In the genomic region with DNA sequence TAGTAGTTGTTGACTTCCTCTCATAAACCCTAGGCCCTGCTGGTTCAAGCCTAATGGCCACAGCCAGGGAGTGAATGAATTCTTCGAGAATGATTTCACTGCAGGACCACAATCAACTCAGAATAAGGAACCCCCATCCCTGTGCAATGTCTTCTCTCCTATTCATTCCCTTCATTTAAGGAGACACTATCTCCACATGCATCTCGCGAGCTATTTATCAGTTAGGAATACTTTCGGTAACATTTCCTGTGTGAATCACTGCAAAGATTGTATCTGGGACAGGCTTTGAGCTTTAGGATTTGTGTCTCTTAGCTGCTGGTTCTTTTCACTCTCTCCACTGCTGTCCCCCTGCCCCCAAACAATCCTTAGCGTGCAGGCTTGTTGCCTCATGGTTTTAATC, we compare ENCODE assay signal across 17 cellular contexts.
DNase-seq lines count a peak whose midpoint lies in the region; ATAC-seq and TF ChIP-seq lines count a peak whose summit lies in the region.
"Had no signal": no experiment of that assay in that cellular context is flagged by ENCODE, and none has a peak within 500 bp of the region (broad histone marks: within the 10 kb centered on the region; RNA-seq: fewer than 3 reads in every experiment).

No MANE protein-coding gene starts in this region.

- DNase-seq in A172 (ENCODE audit: low spot score) (peak; percentile 88), HFF-Myc (ENCODE audit: extremely low read depth, low read depth) (peak; percentile 86), iris pigment epithelial cell (ENCODE audit: low read depth) (peak; percentile 76), NAMALWA (ENCODE audit: low spot score) (no peak), CD14-positive monocyte (ENCODE audit: low spot score) (no peak), NCI-H748 (lab: John Stamatoyannopoulos, UW; ENCODE audit: unreplicated experiment) (no peak)
- DNase-seq in stimulated activated CD4-positive, alpha-beta T cell treated with anti-CD3 and anti-CD28 coated beads, Interleukin-2, amount 100 ng/mL, for 24 hours: no peak
- DNase-seq: activated CD4-positive, alpha-beta T cell treated with anti-CD3 and anti-CD28 coated beads for 4 hours; activated effector memory CD4-positive, alpha-beta T cell treated with Interleukin-2 at 50 U/mL for 16 hours; anterior cingulate cortex; CD4-positive, alpha-beta T cell; DND-41; naive B cell; NCI-H1694 treated with DMSO at 0.1 percent for 48 hours; SJCRH30; T-helper 9 cell had no signal

- no peak overlapping the region for H3K4me3 Mint-ChIP-seq in CD14-positive monocyte
- H3K4me3 Mint-ChIP-seq: CD4-positive, alpha-beta T cell; naive B cell had no signal

- no peak overlapping the region for H3K27ac Mint-ChIP-seq in CD14-positive monocyte
- H3K27ac Mint-ChIP-seq: CD4-positive, alpha-beta T cell; naive B cell had no signal

- no peaks in the 10 kb centered on the region for H3K9me3 Mint-ChIP-seq in CD14-positive monocyte
- H3K9me3 Mint-ChIP-seq: CD4-positive, alpha-beta T cell had no signal

- H3K36me3 Mint-ChIP-seq in CD14-positive monocyte: no peaks in the 10 kb centered on the region
- H3K36me3 Mint-ChIP-seq: naive B cell had no signal

- peaks cover 0 to 6% (median 1%) of the 10 kb centered on the region in 3 donors for H3K27me3 Mint-ChIP-seq in CD14-positive monocyte (ENCODE audit: low read depth in 3 of 3)

- H3K4me3 ChIP-seq in HFF-Myc (replicated peaks; ENCODE audit: low read depth, low read length): no peak overlapping the region
- H3K4me3 ChIP-seq: SJCRH30 had no signal

- peak; percentile 87 for ATAC-seq in SK-N-SH treated with all-trans-retinoic acid at 6 μM for 48 hours

- H3K4me1 Mint-ChIP-seq in CD14-positive monocyte: no peaks in the 10 kb centered on the region
- H3K4me1 Mint-ChIP-seq: naive B cell had no signal

- TF ChIP-seq CTCF in HFF-Myc (IDR thresholded peaks at IDR 0.05; ENCODE audit: low read depth, low read length, missing control alignments): no peak
- no peak for TF ChIP-seq CTCF in CD14-positive monocyte (IDR thresholded peaks at IDR 0.05)

- intact Hi-C loops in CD14-positive monocyte (cut with micrococcal nuclease): no loop called here

TF ChIP-seq in SK-N-SH treated with all-trans-retinoic acid at 6 μM for 48 hours, 23 proteins besides CTCF, POLR2A, EP300 and RAD21 (continues in another document):
- TF ChIP-seq TCF4 (CRISPR knock-in tag; IDR thresholded peaks at IDR 0.05; ENCODE audit: borderline replicate concordance): peak; percentile 87; the same call in 1 of the 2 replicates
- TF ChIP-seq CSDC2 (CRISPR knock-in tag; IDR thresholded peaks at IDR 0.05): 0 out of 2 replicates have a peak, but pooled peaks have one; percentile 81
- no peak for TF ChIP-seq PPARA (CRISPR knock-in tag; IDR thresholded peaks at IDR 0.05; ENCODE audit: borderline replicate concordance)
- TF ChIP-seq ZC3H10 (CRISPR knock-in tag; IDR thresholded peaks at IDR 0.05): peak; percentile 98
- peak; percentile 77 for TF ChIP-seq ZFP3 (CRISPR knock-in tag; IDR thresholded peaks at IDR 0.05)
- TF ChIP-seq RARB (CRISPR knock-in tag; IDR thresholded peaks at IDR 0.05): peak; percentile 96
- TF ChIP-seq, protein P1, sequence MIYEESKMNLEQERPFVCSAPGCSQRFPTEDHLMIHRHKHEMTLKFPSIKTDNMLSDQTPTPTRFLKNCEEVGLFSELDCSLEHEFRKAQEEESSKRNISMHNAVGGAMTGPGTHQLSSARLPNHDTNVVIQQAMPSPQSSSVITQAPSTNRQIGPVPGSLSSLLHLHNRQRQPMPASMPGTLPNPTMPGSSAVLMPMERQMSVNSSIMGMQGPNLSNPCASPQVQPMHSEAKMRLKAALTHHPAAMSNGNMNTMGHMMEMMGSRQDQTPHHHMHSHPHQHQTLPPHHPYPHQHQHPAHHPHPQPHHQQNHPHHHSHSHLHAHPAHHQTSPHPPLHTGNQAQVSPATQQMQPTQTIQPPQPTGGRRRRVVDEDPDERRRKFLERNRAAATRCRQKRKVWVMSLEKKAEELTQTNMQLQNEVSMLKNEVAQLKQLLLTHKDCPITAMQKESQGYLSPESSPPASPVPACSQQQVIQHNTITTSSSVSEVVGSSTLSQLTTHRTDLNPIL (CRISPR knock-in tag; IDR thresholded peaks at IDR 0.05; ENCODE audit: low read depth): peak; percentile 95
- TF ChIP-seq ZNF70 (CRISPR knock-in tag; IDR thresholded peaks at IDR 0.05): no peak
- peak; percentile 98 for TF ChIP-seq ISL1 (CRISPR knock-in tag; IDR thresholded peaks at IDR 0.05)
- TF ChIP-seq ARNTL (CRISPR knock-in tag; IDR thresholded peaks at IDR 0.05; ENCODE audit: borderline replicate concordance, low read depth): no peak
- TF ChIP-seq SNAI2 (CRISPR knock-in tag; IDR thresholded peaks at IDR 0.05): peak; percentile 92
- no peak for TF ChIP-seq OSR1 (CRISPR knock-in tag; IDR thresholded peaks at IDR 0.05)
- TF ChIP-seq TOX (CRISPR knock-in tag; IDR thresholded peaks at IDR 0.05; ENCODE audit: borderline replicate concordance): peak; percentile 97
- TF ChIP-seq, protein P2, sequence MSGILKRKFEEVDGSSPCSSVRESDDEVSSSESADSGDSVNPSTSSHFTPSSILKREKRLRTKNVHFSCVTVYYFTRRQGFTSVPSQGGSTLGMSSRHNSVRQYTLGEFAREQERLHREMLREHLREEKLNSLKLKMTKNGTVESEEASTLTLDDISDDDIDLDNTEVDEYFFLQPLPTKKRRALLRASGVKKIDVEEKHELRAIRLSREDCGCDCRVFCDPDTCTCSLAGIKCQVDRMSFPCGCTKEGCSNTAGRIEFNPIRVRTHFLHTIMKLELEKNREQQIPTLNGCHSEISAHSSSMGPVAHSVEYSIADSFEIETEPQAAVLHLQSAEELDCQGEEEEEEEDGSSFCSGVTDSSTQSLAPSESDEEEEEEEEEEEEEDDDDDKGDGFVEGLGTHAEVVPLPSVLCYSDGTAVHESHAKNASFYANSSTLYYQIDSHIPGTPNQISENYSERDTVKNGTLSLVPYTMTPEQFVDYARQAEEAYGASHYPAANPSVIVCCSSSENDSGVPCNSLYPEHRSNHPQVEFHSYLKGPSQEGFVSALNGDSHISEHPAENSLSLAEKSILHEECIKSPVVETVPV (CRISPR knock-in tag; IDR thresholded peaks at IDR 0.05): peak; percentile 52; the same call in 1 of the 2 replicates
- TF ChIP-seq ESRRG (CRISPR knock-in tag; IDR thresholded peaks at IDR 0.05): peak; percentile 95; the same call in 1 of the 2 replicates
- no peak for TF ChIP-seq BACH2 (CRISPR knock-in tag; IDR thresholded peaks at IDR 0.05; ENCODE audit: borderline replicate concordance)
- peak; percentile 78 for TF ChIP-seq GLIS3 (CRISPR knock-in tag; IDR thresholded peaks at IDR 0.05)
- TF ChIP-seq, protein P3, sequence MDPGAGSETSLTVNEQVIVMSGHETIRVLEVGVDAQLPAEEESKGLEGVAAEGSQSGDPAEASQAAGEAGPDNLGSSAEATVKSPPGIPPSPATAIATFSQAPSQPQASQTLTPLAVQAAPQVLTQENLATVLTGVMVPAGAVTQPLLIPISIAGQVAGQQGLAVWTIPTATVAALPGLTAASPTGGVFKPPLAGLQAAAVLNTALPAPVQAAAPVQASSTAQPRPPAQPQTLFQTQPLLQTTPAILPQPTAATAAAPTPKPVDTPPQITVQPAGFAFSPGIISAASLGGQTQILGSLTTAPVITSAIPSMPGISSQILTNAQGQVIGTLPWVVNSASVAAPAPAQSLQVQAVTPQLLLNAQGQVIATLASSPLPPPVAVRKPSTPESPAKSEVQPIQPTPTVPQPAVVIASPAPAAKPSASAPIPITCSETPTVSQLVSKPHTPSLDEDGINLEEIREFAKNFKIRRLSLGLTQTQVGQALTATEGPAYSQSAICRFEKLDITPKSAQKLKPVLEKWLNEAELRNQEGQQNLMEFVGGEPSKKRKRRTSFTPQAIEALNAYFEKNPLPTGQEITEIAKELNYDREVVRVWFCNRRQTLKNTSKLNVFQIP (CRISPR knock-in tag; IDR thresholded peaks at IDR 0.05; ENCODE audit: borderline replicate concordance, low read depth): peak; percentile 66; the same call in 1 of the 2 replicates
- TF ChIP-seq, protein P4, sequence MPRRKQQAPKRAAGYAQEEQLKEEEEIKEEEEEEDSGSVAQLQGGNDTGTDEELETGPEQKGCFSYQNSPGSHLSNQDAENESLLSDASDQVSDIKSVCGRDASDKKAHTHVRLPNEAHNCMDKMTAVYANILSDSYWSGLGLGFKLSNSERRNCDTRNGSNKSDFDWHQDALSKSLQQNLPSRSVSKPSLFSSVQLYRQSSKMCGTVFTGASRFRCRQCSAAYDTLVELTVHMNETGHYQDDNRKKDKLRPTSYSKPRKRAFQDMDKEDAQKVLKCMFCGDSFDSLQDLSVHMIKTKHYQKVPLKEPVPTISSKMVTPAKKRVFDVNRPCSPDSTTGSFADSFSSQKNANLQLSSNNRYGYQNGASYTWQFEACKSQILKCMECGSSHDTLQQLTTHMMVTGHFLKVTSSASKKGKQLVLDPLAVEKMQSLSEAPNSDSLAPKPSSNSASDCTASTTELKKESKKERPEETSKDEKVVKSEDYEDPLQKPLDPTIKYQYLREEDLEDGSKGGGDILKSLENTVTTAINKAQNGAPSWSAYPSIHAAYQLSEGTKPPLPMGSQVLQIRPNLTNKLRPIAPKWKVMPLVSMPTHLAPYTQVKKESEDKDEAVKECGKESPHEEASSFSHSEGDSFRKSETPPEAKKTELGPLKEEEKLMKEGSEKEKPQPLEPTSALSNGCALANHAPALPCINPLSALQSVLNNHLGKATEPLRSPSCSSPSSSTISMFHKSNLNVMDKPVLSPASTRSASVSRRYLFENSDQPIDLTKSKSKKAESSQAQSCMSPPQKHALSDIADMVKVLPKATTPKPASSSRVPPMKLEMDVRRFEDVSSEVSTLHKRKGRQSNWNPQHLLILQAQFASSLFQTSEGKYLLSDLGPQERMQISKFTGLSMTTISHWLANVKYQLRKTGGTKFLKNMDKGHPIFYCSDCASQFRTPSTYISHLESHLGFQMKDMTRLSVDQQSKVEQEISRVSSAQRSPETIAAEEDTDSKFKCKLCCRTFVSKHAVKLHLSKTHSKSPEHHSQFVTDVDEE (CRISPR knock-in tag; IDR thresholded peaks at IDR 0.05): no peak

Comparison
In these comparisons a context has a peak if more than half of its experiments do, and no peak if none do; other contexts are left out.
1. DNase-seq: peak in A172 (single experiment), HFF-Myc (single experiment) and iris pigment epithelial cell (single experiment); none in NAMALWA (single experiment), CD14-positive monocyte (single experiment), NCI-H748 (single experiment) and stimulated activated CD4-positive, alpha-beta T cell treated with anti-CD3 and anti-CD28 coated beads, Interleukin-2, amount 100 ng/mL, for 24 hours (0 of 2).